ENCODE assay signal across 11 cellular contexts in the genomic region with DNA sequence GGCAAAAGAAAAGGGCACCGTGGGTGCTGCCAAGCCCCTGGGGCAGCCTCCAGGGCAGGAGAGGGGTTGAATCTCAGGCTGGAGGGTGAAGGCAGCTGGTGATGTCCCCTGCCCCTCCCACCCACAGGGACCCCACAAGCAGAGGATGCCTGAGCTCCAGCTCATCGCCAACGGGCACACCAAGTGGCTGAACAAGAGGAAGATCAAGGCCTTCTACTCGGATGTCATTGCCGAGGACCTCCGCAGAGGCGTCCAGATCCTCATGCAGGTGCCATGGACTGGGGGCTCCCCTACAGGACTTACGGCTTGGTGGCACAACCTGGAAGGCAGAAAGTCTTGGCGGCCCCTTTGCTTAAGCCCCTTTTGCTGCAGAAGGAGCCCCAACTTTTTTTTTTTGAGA. TPM values are rescaled to one million over a fixed set of nuclear protein-coding genes. Genes with fewer than 3 reads are reported as not detected.
"Had no signal": no experiment of that assay in that cellular context is flagged by ENCODE, and none has a peak within 500 bp of the region (broad histone marks: within the 10 kb centered on the region; RNA-seq: fewer than 3 reads in every experiment).

No MANE protein-coding gene starts in this region.

- H3K4me3 ChIP-seq: GM23248, GM23338, HAP-1 had no signal

- H3K27ac ChIP-seq: GM23248 had no signal

- DNase-seq: GM23248, GOT3, H7, H9, HCEC 1CT, HFFc6 had no signal

- H3K4me2 ChIP-seq: GM23338 had no signal

- H3K36me3 ChIP-seq: HAP-1 had no signal

- H3K4me1 ChIP-seq: HAP-1 had no signal

- H2AFZ ChIP-seq: GM23248, GM23338 had no signal

- H3K9me3 ChIP-seq: HAP-1 had no signal

- ATAC-seq: GM23338, HCT116 had no signal

RNA-seq across cellular contexts. Expression of gene SLC12A3, which starts 21.8 kb away (rescaled TPM):
- total RNA-seq: GM23248, GM23338, H1, H4, H7, H9, HFFc6 had no signal
